9 cellular contexts compared by ENCODE assay signal in genomic region chr2:127524198-127524834, GRCh38. TPM values are rescaled to one million over a fixed set of nuclear protein-coding genes. Genes with fewer than 3 reads are reported as not detected.
A peak's percentile ranks its signal among the peaks of the same experiment; 100 is the strongest.
DNase-seq lines count a peak whose midpoint lies in the region; ATAC-seq, FAIRE-seq and TF ChIP-seq lines count a peak whose summit lies in the region.
"Not testable (repeated sequence)": the region's sequence is repeated elsewhere in the genome, so short reads cannot be mapped to it uniquely, and the experiment has no call there.
"Had no signal": no experiment of that assay in that cellular context is flagged by ENCODE, and none has a peak within 500 bp of the region (broad histone marks: within the 10 kb centered on the region; RNA-seq: fewer than 3 reads in every experiment).

No MANE protein-coding gene starts in this region.

- not testable (repeated sequence) for TF ChIP-seq CTCF in HL-60 (IDR thresholded peaks at IDR 0.05; ENCODE audit: insufficient read depth, low read length); SU-DHL-6 (IDR thresholded peaks at IDR 0.05; ENCODE audit: insufficient read depth, low read length, poor library complexity, severe bottlenecking); GM12878 (IDR thresholded peaks at IDR 0.05 in 2 of 3, conservative IDR thresholded peaks at IDR 0.05 in 1 of 3; ENCODE audit: control insufficient read depth in 2 of 3, extremely low read depth in 1 of 3, insufficient read depth in 1 of 3, low read depth in 3 of 3, low read length in 3 of 3); hepatocyte (IDR thresholded peaks at IDR 0.05; ENCODE audit: poor library complexity); neural cell (IDR thresholded peaks at IDR 0.05; ENCODE audit: poor library complexity, severe bottlenecking)

- BruUV-seq in GM12878 (replicated peaks; lab: Mats Ljungman, UMichigan) = TSS peak; percentile 25

- not testable (repeated sequence) for H3K27me3 Mint-ChIP-seq in CD4-positive, alpha-beta memory T cell; activated T-cell treated with anti-CD3 and anti-CD28 coated beads, Interleukin-2, amount 50 U/mL, for 24 hours; stimulated activated naive CD8-positive, alpha-beta T cell treated with anti-CD3 and anti-CD28 coated beads, Interleukin-15, amount 100 ng/mL, for 72 hours

- peaks cover 48% of the 10 kb centered on the region for H3K4me1 ChIP-seq in CD4-positive, alpha-beta memory T cell (ENCODE audit: insufficient read depth, low read length)
- not testable (repeated sequence) for H3K4me1 ChIP-seq in GM12878 (ENCODE audit: control insufficient read depth, insufficient read depth, low read length)
- H3K4me1 ChIP-seq in hepatocyte (ENCODE audit: insufficient read depth) = peaks cover 15% of the 10 kb centered on the region

- 82% methylated on average over 7 of the region's 7 CpGs for WGBS in GM12878 (ENCODE audit: insufficient coverage, insufficient replicate concordance, low lambda C conversion rate, missing lambda C conversion rate)
- 92% methylated on average over 7 of the region's 7 CpGs for WGBS in hepatocyte (ENCODE audit: low lambda C conversion rate, missing lambda C conversion rate)

- not testable (repeated sequence) for H2AFZ ChIP-seq in SU-DHL-6 (ENCODE audit: low read depth, low read length, severe bottlenecking); GM12878 (ENCODE audit: control insufficient read depth, low read depth, low read length); hepatocyte; neural cell (ENCODE audit: low read depth, low read length)

- H4K20me1 ChIP-seq in SU-DHL-6 (ENCODE audit: low read depth, low read length); GM12878 (ENCODE audit: control insufficient read depth, insufficient read depth); hepatocyte (ENCODE audit: insufficient read depth, poor library complexity, severe bottlenecking); neural cell (ENCODE audit: insufficient read depth): not testable (repeated sequence)

- peaks cover 8 to 53% of the 10 kb centered on the region in 2 donors for H3K36me3 Mint-ChIP-seq in CD4-positive, alpha-beta memory T cell
- peaks cover 58% of the 10 kb centered on the region for H3K36me3 Mint-ChIP-seq in activated T-cell treated with anti-CD3 and anti-CD28 coated beads, Interleukin-2, amount 50 U/mL, for 24 hours (ENCODE audit: low read depth)

- H3K4me1 Mint-ChIP-seq in CD4-positive, alpha-beta memory T cell = peaks cover 31 to 76% (median 44%) of the 10 kb centered on the region in 4 donors
- peaks cover 48% of the 10 kb centered on the region for H3K4me1 Mint-ChIP-seq in activated T-cell treated with anti-CD3 and anti-CD28 coated beads, Interleukin-2, amount 50 U/mL, for 24 hours (ENCODE audit: low read depth)
- peaks cover 44% of the 10 kb centered on the region for H3K4me1 Mint-ChIP-seq in stimulated activated naive CD8-positive, alpha-beta T cell treated with anti-CD3 and anti-CD28 coated beads, Interleukin-15, amount 100 ng/mL, for 72 hours

- ATAC-seq in GM12878; stimulated activated naive CD8-positive, alpha-beta T cell treated with anti-CD3 and anti-CD28 coated beads, Interleukin-15, amount 100 ng/mL, for 72 hours: not testable (repeated sequence)

- SMC1A ChIA-PET in GM12878 (lab: Charles Lee; ENCODE audit: uncharacterized antibody, unreplicated experiment) = not testable (repeated sequence)

- not testable (repeated sequence) for TF ChIP-seq EP300 in GM12878 (IDR thresholded peaks at IDR 0.05; ENCODE audit: borderline replicate concordance in 1 of 2, control insufficient read depth in 1 of 2, low read depth in 2 of 2, low read length in 2 of 2); neural cell (conservative IDR thresholded peaks at IDR 0.05; ENCODE audit: poor library complexity, severe bottlenecking)

- H3K4me3 Mint-ChIP-seq in CD4-positive, alpha-beta memory T cell = peak overlapping the region in 7 of 8 donors; percentile 42 to 74 (median 52)
- H3K4me3 Mint-ChIP-seq in activated T-cell treated with anti-CD3 and anti-CD28 coated beads, Interleukin-2, amount 50 U/mL, for 24 hours = peak overlapping the region; percentile 91
- H3K4me3 Mint-ChIP-seq in stimulated activated naive CD8-positive, alpha-beta T cell treated with anti-CD3 and anti-CD28 coated beads, Interleukin-15, amount 100 ng/mL, for 72 hours = peak overlapping the region; percentile 86 to 98

- H3K79me2 ChIP-seq in SU-DHL-6 (ENCODE audit: insufficient read depth, low read length) (peaks cover 67% of the 10 kb centered on the region), GM12878 (ENCODE audit: control insufficient read depth, insufficient read depth, low read length) (peaks cover 54% of the 10 kb centered on the region), hepatocyte (peaks cover 67% of the 10 kb centered on the region), neural cell (replicated peaks; ENCODE audit: insufficient read depth, low read length) (peaks cover 55% of the 10 kb centered on the region)

- H3K9me2 ChIP-seq in SU-DHL-6 (replicated peaks; ENCODE audit: insufficient read depth, low read length); hepatocyte (replicated peaks; ENCODE audit: insufficient read depth); neural cell (ENCODE audit: insufficient read depth, low read length): not testable (repeated sequence)

- in situ Hi-C loops in GM12878 (cut with MboI) = not testable (repeated sequence)

- not testable (repeated sequence) for TF ChIP-seq RAD21 in GM12878 (IDR thresholded peaks at IDR 0.05; ENCODE audit: insufficient read depth, low read depth, low read length); neural cell (conservative IDR thresholded peaks at IDR 0.05)

- not testable (repeated sequence) for H3K27me3 ChIP-seq in CD4-positive, alpha-beta memory T cell (ENCODE audit: insufficient read depth, low read length); HL-60 (ENCODE audit: insufficient read depth, poor library complexity, severe bottlenecking); SU-DHL-6 (ENCODE audit: low read length); GM12878 (replicated peaks in 1 of 2; ENCODE audit: control insufficient read depth in 2 of 2, insufficient read depth in 2 of 2, low read length in 1 of 2); hepatocyte; neural cell (ENCODE audit: insufficient read depth, low read depth, low read length)

- H3K9me3 Mint-ChIP-seq in CD4-positive, alpha-beta memory T cell; activated T-cell treated with anti-CD3 and anti-CD28 coated beads, Interleukin-2, amount 50 U/mL, for 24 hours; stimulated activated naive CD8-positive, alpha-beta T cell treated with anti-CD3 and anti-CD28 coated beads, Interleukin-15, amount 100 ng/mL, for 72 hours: not testable (repeated sequence)

- TF ChIP-seq POLR2A in GM12878 (IDR thresholded peaks at IDR 0.05; ENCODE audit: low read depth, low read length) = not testable (repeated sequence)

- not testable (repeated sequence) for H3K4me3 ChIP-seq in CD4-positive, alpha-beta memory T cell (ENCODE audit: low read length in 2 of 2); HL-60 (replicated peaks; ENCODE audit: insufficient read depth, low read length); SU-DHL-6 (ENCODE audit: insufficient read depth, low read length, poor library complexity, severe bottlenecking); GM12878; hepatocyte
- peak overlapping the region; percentile 16 for H3K4me3 ChIP-seq in neural cell (ENCODE audit: low read length)

- RAD21 ChIA-PET in GM12878 (lab: Charles Lee; ENCODE audit: unreplicated experiment) = not testable (repeated sequence)

- POLR2A ChIA-PET in CD4-positive, alpha-beta memory T cell (lab: Charles Lee; ENCODE audit: partially characterized antibody); GM12878 (lab: Charles Lee): not testable (repeated sequence)

- H3K9me3 ChIP-seq in CD4-positive, alpha-beta memory T cell (ENCODE audit: control insufficient read depth in 1 of 2, low read length in 2 of 2); SU-DHL-6 (ENCODE audit: insufficient read depth, low read length); GM12878 (replicated peaks; ENCODE audit: control insufficient read depth, insufficient read depth, low read length); hepatocyte (ENCODE audit: low read depth); neural cell (ENCODE audit: low read length): not testable (repeated sequence)

- H3K4me2 ChIP-seq in SU-DHL-6 (ENCODE audit: low read depth, low read length, poor library complexity, severe bottlenecking) (peak overlapping the region; percentile 21), GM12878 (ENCODE audit: control insufficient read depth, insufficient read depth) (peak overlapping the region; percentile 78), hepatocyte (peak overlapping the region; percentile 82)
- H3K4me2 ChIP-seq in neural cell (ENCODE audit: low read length) = not testable (repeated sequence)

- FAIRE-seq in GM12878 (lab: Jason Lieb, UNC) = not testable (repeated sequence)

- not testable (repeated sequence) for H3K27ac ChIP-seq in CD4-positive, alpha-beta memory T cell (ENCODE audit: low read depth, low read length); SU-DHL-6 (ENCODE audit: low read depth, low read length); GM12878 (ENCODE audit: control insufficient read depth, insufficient read depth); hepatocyte; neural cell (ENCODE audit: low read length)
- peak overlapping the region; percentile 20; the same call in 1 of the 2 replicates for H3K27ac ChIP-seq in HL-60 (replicated peaks)

- peak overlapping the region in 5 of 7 donors; percentile 32 to 77 (median 58) for H3K27ac Mint-ChIP-seq in CD4-positive, alpha-beta memory T cell
- peak overlapping the region; percentile 80 for H3K27ac Mint-ChIP-seq in activated T-cell treated with anti-CD3 and anti-CD28 coated beads, Interleukin-2, amount 50 U/mL, for 24 hours
- peak overlapping the region in 1 of 2 donors; percentile 19 for H3K27ac Mint-ChIP-seq in stimulated activated naive CD8-positive, alpha-beta T cell treated with anti-CD3 and anti-CD28 coated beads, Interleukin-15, amount 100 ng/mL, for 72 hours

- H3F3A ChIP-seq in SU-DHL-6 (ENCODE audit: insufficient read depth); neural cell (ENCODE audit: insufficient read depth, low read length, poor library complexity, severe bottlenecking): not testable (repeated sequence)

- CTCF ChIA-PET in CD4-positive, alpha-beta memory T cell (lab: Charles Lee; ENCODE audit: partially characterized antibody); GM12878 (lab: Yijun Ruan, JAX): not testable (repeated sequence)

- not testable (repeated sequence) for H3K9ac ChIP-seq in SU-DHL-6 (ENCODE audit: low read length); GM12878 (ENCODE audit: control insufficient read depth, insufficient read depth, low read length); neural cell (ENCODE audit: low read length)

- intact Hi-C loops in CD4-positive, alpha-beta memory T cell (cut with micrococcal nuclease) = loop anchor here (10.0 kb wide), 1 partner anchor 440 kb away; no protein-coding TSS in a partner anchor
- intact Hi-C loops in GM12878 (cut with micrococcal nuclease; ENCODE audit: unreplicated experiment) = loop anchor here (10.0 kb wide), 1 partner anchor 280 kb away; no protein-coding TSS in a partner anchor

- H3K36me3 ChIP-seq in CD4-positive, alpha-beta memory T cell (ENCODE audit: insufficient read depth, low read length) = peaks cover 15% of the 10 kb centered on the region
- not testable (repeated sequence) for H3K36me3 ChIP-seq in SU-DHL-6 (ENCODE audit: low read length); hepatocyte (replicated peaks; ENCODE audit: insufficient read depth, low read depth); neural cell (ENCODE audit: insufficient read depth, low read length)
- H3K36me3 ChIP-seq in GM12878 (ENCODE audit: control insufficient read depth in 2 of 2, insufficient read depth in 2 of 2, low read length in 1 of 2) = peaks cover 2 to 17% of the 10 kb centered on the region in 2 experiments; a peak in 3 of 4 replicates

- not testable (repeated sequence) for DNase-seq in CD4-positive, alpha-beta memory T cell; HL-60 (ENCODE audit: low read depth in 1 of 2, low spot score in 1 of 2); activated T-cell treated with anti-CD3 and anti-CD28 coated beads, Interleukin-2, amount 50 U/mL, for 24 hours; GM12878 (ENCODE audit: low read depth, low spot score); hepatocyte (ENCODE audit: low spot score); stimulated activated naive CD8-positive, alpha-beta T cell treated with anti-CD3 and anti-CD28 coated beads, Interleukin-15, amount 100 ng/mL, for 72 hours

RNA-seq across cellular contexts. Expression of gene IWS1, which starts 2.0 kb away (rescaled TPM):
- 10 to 100 TPM; 55.2 to 59.7 TPM for total RNA-seq in CD4-positive, alpha-beta memory T cell
- 10 to 100 TPM in 1 of 2 donors, 1 to 10 TPM in 1; 4.4 to 39.6 TPM for polyA plus RNA-seq in CD4-positive, alpha-beta memory T cell
- 86.7 and 89.4 TPM in 2 replicates for total RNA-seq in GM12878 (2013; cell fraction: nucleolus; rRNA removed)
- total RNA-seq in GM12878 (2014; rRNA removed) (41.0 and 47.9 TPM in 2 replicates), GM12878 (2014; rRNA removed; fragmentation: Illumina TruSeq; extraction: Trizol) (66.4 and 68.9 TPM in 2 replicates), GM12878 (2021) (43.8 and 45.9 TPM in 2 replicates), hepatocyte (45.9 and 58.5 TPM in 2 replicates)
- 20.0 TPM for polyA plus RNA-seq in GM12878 (2011; ENCODE audit: low read depth)
- polyA plus RNA-seq in GM12878 (2011; rRNA removed) (48.6 and 68.4 TPM in 2 replicates), GM12878 (2014; fragmentation: Illumina TruSeq; extraction: Trizol) (62.8 and 80.0 TPM in 2 replicates), GM12878 (2014; fragmentation: Nextera tagmentation; extraction: Ambion mirVana) (10 to 100 TPM; 21.9 to 34.2 TPM), GM12878 (2014; rRNA removed) (36.7 and 37.9 TPM in 2 replicates), GM12878 (2016; fragmentation: Nextera tagmentation; extraction: Ambion mirVana) (10 to 100 TPM; 45.6 to 53.7 TPM), hepatocyte (47.8 and 49.3 TPM in 2 replicates), neural cell (39.2 and 49.3 TPM in 2 replicates)
- polyA plus RNA-seq in GM12878 (2011; cell fraction: cytosol; rRNA removed) = 20.2 and 21.2 TPM in 2 replicates
- 23.2 and 30.5 TPM in 2 replicates for polyA plus RNA-seq in GM12878 (2011; cell fraction: nucleus; rRNA removed)
- polyA plus RNA-seq in GM12878 (2012) = 33.5 and 36.2 TPM in 2 replicates
- 21.1 and 32.0 TPM in 2 replicates for polyA minus RNA-seq in GM12878 (2011; rRNA and poly(A)+ RNA removed)
- 12.8 and 14.9 TPM in 2 replicates for polyA minus RNA-seq in GM12878 (2011; cell fraction: cytosol; rRNA and poly(A)+ RNA removed)
- polyA minus RNA-seq in GM12878 (2011; cell fraction: nucleus; rRNA and poly(A)+ RNA removed) = 14.6 and 27.6 TPM in 2 replicates
- polyA minus RNA-seq in neural cell = 63.5 and 67.6 TPM in 2 replicates

RNA-seq across cellular contexts. Expression of gene MYO7B, which starts 11.2 kb away (rescaled TPM):
- total RNA-seq in CD4-positive, alpha-beta memory T cell = not detected
- not detected for polyA plus RNA-seq in CD4-positive, alpha-beta memory T cell
- 7.6 and 14.2 TPM in 2 replicates for total RNA-seq in GM12878 (2013; cell fraction: nucleolus; rRNA removed)
- total RNA-seq in GM12878 (2014; rRNA removed) (1.6 and 2.9 TPM in 2 replicates), GM12878 (2014; rRNA removed; fragmentation: Illumina TruSeq; extraction: Trizol) (1.6 and 2.2 TPM in 2 replicates), GM12878 (2021) (2.2 and 4.8 TPM in 2 replicates), hepatocyte (17.6 and 20.1 TPM in 2 replicates)
- polyA plus RNA-seq in GM12878 (2011; ENCODE audit: low read depth) = 0.83 TPM
- polyA plus RNA-seq in GM12878 (2011; rRNA removed) (0.09 and 0.23 TPM in 2 replicates), GM12878 (2014; fragmentation: Illumina TruSeq; extraction: Trizol) (0.51 and 1.4 TPM in 2 replicates), GM12878 (2014; fragmentation: Nextera tagmentation; extraction: Ambion mirVana) (under 1 TPM; 0.08 to 0.18 TPM), GM12878 (2014; rRNA removed) (1.9 and 2.3 TPM in 2 replicates), GM12878 (2016; fragmentation: Nextera tagmentation; extraction: Ambion mirVana) (under 1 TPM; 0.67 to 0.92 TPM), hepatocyte (12.6 and 17.6 TPM in 2 replicates), neural cell (0.16 TPM in 1 of 2 replicates, not detected in the other)
- polyA plus RNA-seq in GM12878 (2011; cell fraction: cytosol; rRNA removed) = 0.18 and 0.30 TPM in 2 replicates
- 0.85 and 1.2 TPM in 2 replicates for polyA plus RNA-seq in GM12878 (2011; cell fraction: nucleus; rRNA removed)
- polyA plus RNA-seq in GM12878 (2012) = 1.2 and 2.3 TPM in 2 replicates
- 0.07 and 0.46 TPM in 2 replicates for polyA minus RNA-seq in GM12878 (2011; rRNA and poly(A)+ RNA removed)
- polyA minus RNA-seq in GM12878 (2011; cell fraction: cytosol; rRNA and poly(A)+ RNA removed) = 0.13 TPM in 1 of 2 replicates, not detected in the other
- 0.48 TPM in 2 replicates for polyA minus RNA-seq in GM12878 (2011; cell fraction: nucleus; rRNA and poly(A)+ RNA removed)
- 0.12 and 0.24 TPM in 2 replicates for polyA minus RNA-seq in neural cell
- total RNA-seq: vagina had no signal
